Comparison of ENCODE assay signal across 18 cellular contexts in the genomic region with DNA sequence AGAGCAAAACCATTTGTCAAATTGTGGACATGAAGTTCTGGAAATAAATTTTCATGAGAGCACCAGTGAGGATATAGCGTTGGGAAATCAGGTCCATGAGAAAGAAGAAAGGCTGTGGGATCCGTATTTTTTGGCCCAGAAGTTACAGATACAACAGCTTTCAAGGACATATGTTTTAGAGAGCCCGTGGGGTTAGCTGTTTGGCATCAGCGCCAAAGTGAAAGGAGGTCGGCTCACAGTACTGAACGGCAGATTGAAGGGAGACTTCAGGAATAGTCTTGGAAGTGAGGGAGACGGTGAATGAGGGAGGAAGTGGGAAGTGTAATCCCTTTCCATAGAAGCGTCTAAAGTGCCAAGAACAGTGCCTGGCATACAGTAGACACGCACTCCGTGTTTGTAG. TPM values are rescaled to one million over a fixed set of nuclear protein-coding genes. Genes with fewer than 3 reads are reported as not detected.
DNase-seq lines count a peak whose midpoint lies in the region; ATAC-seq and TF ChIP-seq lines count a peak whose summit lies in the region.
"Had no signal": no experiment of that assay in that cellular context is flagged by ENCODE, and none has a peak within 500 bp of the region (broad histone marks: within the 10 kb centered on the region; RNA-seq: fewer than 3 reads in every experiment).

No MANE protein-coding gene starts in this region.

- H2AFZ ChIP-seq in neuronal stem cell (ENCODE audit: low read length): no peak overlapping the region
- H2AFZ ChIP-seq: GM23338 had no signal

- no peak overlapping the region for H3K9ac ChIP-seq in neuronal stem cell (ENCODE audit: low read depth, low read length, poor library complexity)

- TF ChIP-seq POLR2A in uterus (IDR thresholded peaks at IDR 0.05): no peak
- TF ChIP-seq POLR2A in stomach (IDR thresholded peaks at IDR 0.05): no peak

- no peak for ATAC-seq in stimulated activated naive CD8-positive, alpha-beta T cell treated with anti-CD3 and anti-CD28 coated beads, Interleukin-15, Interleukin-2, amounts not matched to agents 100 U/mL and 50 U/mL, for 24 hours
- ATAC-seq: GM23338 had no signal

- TF ChIP-seq EP300 in stomach (IDR thresholded peaks at IDR 0.05): no peak

- peak overlapping the region; percentile 2 for H3K23ac ChIP-seq in neuronal stem cell (ENCODE audit: low read depth, low read length, poor library complexity)

- H3K9me3 ChIP-seq in neuronal stem cell (replicated peaks in 1 of 2; ENCODE audit: control insufficient read depth in 2 of 2, insufficient read depth in 1 of 2, low read depth in 1 of 2, low read length in 2 of 2): peaks cover 0 to 3% of the 10 kb centered on the region in 2 donors
- no peaks in the 10 kb centered on the region for H3K9me3 ChIP-seq in uterus
- no peaks in the 10 kb centered on the region for H3K9me3 ChIP-seq in stomach
- H3K9me3 ChIP-seq: Peyer's patch, SJCRH30 had no signal

- H3K27ac ChIP-seq in coronary artery: peak overlapping the region; percentile 12 to 40
- H3K27ac ChIP-seq in neuronal stem cell (replicated peaks; ENCODE audit: low read length): no peak overlapping the region
- H3K27ac ChIP-seq in uterus: peak overlapping the region; percentile 77
- H3K27ac ChIP-seq in stomach: no peak overlapping the region
- H3K27ac ChIP-seq: Peyer's patch, SJCRH30 had no signal

- H3K4me3 ChIP-seq in coronary artery (peak overlapping the region; percentile 52), neuronal stem cell (ENCODE audit: low read length in 2 of 2) (no peak overlapping the region), uterus (no peak overlapping the region), stomach (no peak overlapping the region)
- H3K4me3 ChIP-seq: GM23338, Peyer's patch, SJCRH30 had no signal

- no peak overlapping the region for H2AK5ac ChIP-seq in neuronal stem cell (ENCODE audit: low read depth, low read length)

- H4K8ac ChIP-seq in neuronal stem cell (ENCODE audit: low read depth, low read length): peak overlapping the region; percentile 87

- H3K4me1 ChIP-seq in neuronal stem cell (ENCODE audit: control insufficient read depth in 2 of 2, insufficient read depth in 1 of 2, low read depth in 1 of 2, low read length in 2 of 2) (peaks cover under 1 to 5% of the 10 kb centered on the region in 2 donors), uterus (peaks cover 0 to 4% of the 10 kb centered on the region in 2 donors), stomach (peaks cover 0 to 2% (median 0%) of the 10 kb centered on the region in 4 donors)
- H3K4me1 ChIP-seq: Peyer's patch, SJCRH30 had no signal

- H2BK15ac ChIP-seq in neuronal stem cell (ENCODE audit: low read length): no peak overlapping the region

- H3K4me2 ChIP-seq in neuronal stem cell (ENCODE audit: insufficient read depth, low read length, poor library complexity, severe bottlenecking): no peak overlapping the region
- H3K4me2 ChIP-seq: GM23338 had no signal

- peak; percentile 33 for DNase-seq in NCI-H2171 treated with DMSO at 0.1 percent for 48 hours (lab: John Stamatoyannopoulos, UW)
- DNase-seq in NCI-H2171 (lab: John Stamatoyannopoulos, UW): no peak
- DNase-seq in coronary artery (ENCODE audit: low spot score): no peak
- DNase-seq in neuronal stem cell (ENCODE audit: low spot score): no peak
- DNase-seq in uterus: no peak
- no peak for DNase-seq in stimulated activated naive CD8-positive, alpha-beta T cell treated with anti-CD3 and anti-CD28 coated beads, Interleukin-15, Interleukin-2, amounts not matched to agents 100 U/mL and 50 U/mL, for 24 hours
- no peak for DNase-seq in stomach
- no peak for DNase-seq in NCI-H526 treated with DMSO at 0.1 percent for 48 hours (lab: John Stamatoyannopoulos, UW)
- DNase-seq: DMS79, HCEC 1CT, KG1, NCI-H1092 treated with DMSO at 0.1 percent for 48 hours, NCI-H1436 treated with DMSO at 0.1 percent for 48 hours, NCI-H2029 treated with DMSO at 0.1 percent for 48 hours, NCI-H524 treated with DMSO at 0.1 percent for 48 hours, Peyer's patch, SJCRH30 had no signal

- peaks cover 2% of the 10 kb centered on the region for H3K79me1 ChIP-seq in neuronal stem cell (ENCODE audit: low read depth, low read length)

- no peak overlapping the region for H3K14ac ChIP-seq in neuronal stem cell (ENCODE audit: low read length)

- no CpG with 5 or more reads among the region's 10 CpGs for WGBS in neuronal stem cell (ENCODE audit: extremely low coverage in 2 of 2, insufficient read length in 2 of 2, insufficient replicate concordance in 1 of 2), 2 donors
- 86 to 93% (median 92%) methylated on average over 10 of the region's 10 CpGs for WGBS in stomach, 5 donors

- no peaks in the 10 kb centered on the region for H3K27me3 ChIP-seq in neuronal stem cell (ENCODE audit: control insufficient read depth in 3 of 3, insufficient read depth in 3 of 3, low read depth in 1 of 3, low read length in 3 of 3)
- no peaks in the 10 kb centered on the region for H3K27me3 ChIP-seq in uterus
- no peaks in the 10 kb centered on the region for H3K27me3 ChIP-seq in stomach
- H3K27me3 ChIP-seq: Peyer's patch, SJCRH30 had no signal

- no peak overlapping the region for H4K91ac ChIP-seq in neuronal stem cell (ENCODE audit: low read depth, low read length, poor library complexity)

- no peak overlapping the region for H2BK5ac ChIP-seq in neuronal stem cell (ENCODE audit: low read length)

- H3K18ac ChIP-seq in neuronal stem cell (ENCODE audit: low read length): no peak overlapping the region

- no peak overlapping the region for H2BK120ac ChIP-seq in neuronal stem cell (ENCODE audit: low read depth, low read length)

- H3K4ac ChIP-seq in neuronal stem cell (ENCODE audit: low read length): no peak overlapping the region

- H2BK12ac ChIP-seq in neuronal stem cell (ENCODE audit: low read length): no peak overlapping the region

- no peaks in the 10 kb centered on the region for H3K36me3 ChIP-seq in neuronal stem cell (replicated peaks in 1 of 2; ENCODE audit: control insufficient read depth in 2 of 2, insufficient read depth in 2 of 2, low read length in 2 of 2)
- H3K36me3 ChIP-seq in uterus: no peaks in the 10 kb centered on the region
- peaks cover 0 to 7% (median 0%) of the 10 kb centered on the region in 4 donors for H3K36me3 ChIP-seq in stomach
- H3K36me3 ChIP-seq: Peyer's patch, SJCRH30 had no signal

- TF ChIP-seq CTCF in coronary artery (IDR thresholded peaks at IDR 0.05) (no peak), uterus (IDR thresholded peaks at IDR 0.05) (no peak), stomach (IDR thresholded peaks at IDR 0.05) (no peak)

- intact Hi-C loops in uterus (cut with DNase I; ENCODE audit: low total_unique reads): no loop called here
- intact Hi-C loops in stomach (cut with DNase I; ENCODE audit: low total_unique reads): no loop called here

RNA-seq across cellular contexts. Expression of gene ZDHHC14, which starts 31.8 kb away (rescaled TPM):
- polyA plus RNA-seq in neuronal stem cell (2013, experiment 1 of 2): 9.4 TPM
- 9.2 TPM for polyA plus RNA-seq in neuronal stem cell (2013, experiment 2 of 2)
- 10 to 100 TPM in 3 of 4 donors, 1 to 10 TPM in 1; 5.6 to 28.3 (median 12.9) TPM for total RNA-seq in uterus
- total RNA-seq in stomach: 10 to 100 TPM in 4 of 5 donors, 1 to 10 TPM in 1; 4.3 to 25.7 (median 17.0) TPM
- 1 to 10 TPM; 3.4 to 4.3 (median 3.9) TPM for polyA plus RNA-seq in stomach

Comparison
In these comparisons a context has a peak if more than half of its experiments do, and no peak if none do; other contexts are left out.
1. H3K27ac ChIP-seq: peak in coronary artery (2 of 2) and uterus (2 of 2); none in neuronal stem cell (single experiment) and stomach (0 of 5).